ENCODE assay signal across 22 cellular contexts in genomic region chr5:2711446-2712425, GRCh38. TPM values are rescaled to one million over a fixed set of nuclear protein-coding genes. Genes with fewer than 3 reads are reported as not detected.
"Had no signal": no experiment of that assay in that cellular context is flagged by ENCODE, and none has a peak within 500 bp of the region (broad histone marks: within the 10 kb centered on the region; RNA-seq: fewer than 3 reads in every experiment).

No MANE protein-coding gene starts in this region.

- H3K9me3 ChIP-seq: lower lobe of right lung, mucosa of descending colon, pancreas, right lobe of liver, suprapubic skin, transverse colon, upper lobe of right lung, vagina had no signal

- H3K27me3 ChIP-seq: pancreas, right lobe of liver, suprapubic skin, transverse colon, upper lobe of right lung, vagina had no signal

- H3K36me3 ChIP-seq: lower lobe of right lung, pancreas, right lobe of liver, suprapubic skin, transverse colon, upper lobe of right lung, vagina had no signal

- ATAC-seq: left ventricle myocardium superior; lower lobe of right lung; mucosa of descending colon; natural killer cell treated with Interleukin-12 subunit alpha and Interleukin-12 subunit beta and Interleukin-15 and Interleukin-18, amount 100 ng/mL, for 72 hours; pancreas; right lobe of liver; stimulated activated naive CD8-positive, alpha-beta T cell treated with anti-CD3 and anti-CD28 coated beads, Interleukin-15, amount 100 ng/mL, for 72 hours; upper lobe of right lung had no signal

- H3K27ac ChIP-seq: coronary artery, lower lobe of right lung, pancreas, right lobe of liver, suprapubic skin, transverse colon, upper lobe of right lung, vagina had no signal

- H3K4me3 ChIP-seq: coronary artery, lower lobe of right lung, mucosa of descending colon, pancreas, right lobe of liver, smooth muscle cell, suprapubic skin, transverse colon, upper lobe of right lung, vagina had no signal

- DNase-seq: dermis blood vessel endothelial cell; effector CD4-positive, alpha-beta T cell; left ventricle myocardium superior; lower lobe of right lung; mucosa of descending colon; naive B cell; occipital lobe; pancreas; right lobe of liver; stimulated activated CD4-positive, alpha-beta T cell treated with anti-CD3 and anti-CD28 coated beads, Interleukin-12 subunit alpha, Interleukin-12 subunit beta, amount 100 ng/mL, for 4 hours; stimulated activated CD4-positive, alpha-beta T cell treated with anti-CD3 and anti-CD28 coated beads, Interleukin-1b, Interleukin-23, amount 100 ng/mL, for 48 hours; stimulated activated CD4-positive, alpha-beta T cell treated with anti-CD3 and anti-CD28 coated beads, Interleukin-4, amount 100 ng/mL, for 1 hour; stimulated activated CD8-positive, alpha-beta memory T cell treated with anti-CD3 and anti-CD28 coated beads, Interleukin-4, amount 100 ng/mL, for 48 hours; stimulated activated naive CD4-positive, alpha-beta T cell; stimulated activated naive CD8-positive, alpha-beta T cell treated with anti-CD3 and anti-CD28 coated beads, Interleukin-15, amount 100 ng/mL, for 72 hours; transverse colon; upper lobe of right lung had no signal

- H3K4me2 ChIP-seq: smooth muscle cell had no signal

- H3K4me1 ChIP-seq: lower lobe of right lung, pancreas, right lobe of liver, suprapubic skin, transverse colon, upper lobe of right lung, vagina had no signal

RNA-seq across cellular contexts. Expression of gene IRX2, which starts 39.7 kb away (rescaled TPM):
- total RNA-seq: natural killer cell treated with Interleukin-12 subunit alpha and Interleukin-12 subunit beta and Interleukin-15 and Interleukin-18, amount 100 ng/mL, for 72 hours; occipital lobe; right lobe of liver; transverse colon had no signal
